Comparison of ENCODE assay signal across 8 cellular contexts in the genomic region with DNA sequence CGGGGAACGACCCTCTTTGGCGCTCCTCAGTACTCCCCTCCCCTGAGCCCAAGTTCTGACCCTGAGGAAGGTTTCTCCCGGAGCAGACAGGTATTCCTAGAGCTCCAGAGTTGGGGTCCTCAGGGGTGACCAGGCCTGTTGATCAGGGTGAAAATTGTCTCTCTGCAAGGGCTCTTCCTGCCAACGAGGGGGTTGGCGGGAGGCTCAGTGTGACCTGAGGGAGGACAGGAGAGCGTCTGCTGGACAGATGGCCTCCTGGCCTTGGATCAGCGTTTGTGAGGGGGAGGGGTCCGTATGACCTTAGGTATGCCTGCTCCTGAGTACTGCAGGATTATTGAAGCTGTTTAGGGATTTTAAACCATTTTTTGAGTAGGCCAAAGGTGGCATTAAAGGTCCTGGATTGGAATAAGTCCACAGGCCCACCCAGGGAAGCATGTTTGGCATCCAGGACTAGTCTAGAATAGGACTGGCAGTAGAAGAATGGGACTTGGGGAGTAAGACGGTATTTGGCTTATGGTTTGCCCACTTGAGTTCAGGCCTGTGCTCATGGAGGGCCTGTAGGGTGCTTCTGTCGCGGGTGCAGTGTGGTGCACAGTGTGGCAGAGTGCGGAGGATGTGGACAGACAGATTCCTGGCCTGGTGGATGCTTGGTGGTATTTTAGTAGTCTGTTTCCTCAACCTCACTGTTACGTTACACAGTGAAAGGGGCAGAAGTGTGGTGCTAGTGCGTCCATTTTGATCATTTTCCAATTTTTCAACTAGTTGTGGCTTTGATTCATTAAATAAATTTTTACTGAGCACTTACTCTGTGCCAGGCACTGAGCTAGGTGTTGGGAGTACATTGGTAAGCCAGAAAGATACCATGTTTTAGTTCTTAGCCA. TPM values are rescaled to one million over a fixed set of nuclear protein-coding genes. Genes with fewer than 3 reads are reported as not detected.
DNase-seq lines count a peak whose midpoint lies in the region; ATAC-seq, FAIRE-seq and TF ChIP-seq lines count a peak whose summit lies in the region.

No MANE protein-coding gene starts in this region.

- DNase-seq in NCI-H748 (lab: John Stamatoyannopoulos, UW; ENCODE audit: unreplicated experiment): peak; percentile 7
- DNase-seq in NCI-H748 treated with DMSO at 0.1 percent for 48 hours (lab: John Stamatoyannopoulos, UW): no peak
- DNase-seq in WERI-Rb-1: peak; percentile 91
- DNase-seq in chondrocyte (ENCODE audit: low spot score): no peak
- DNase-seq in right lobe of liver: peak; percentile 65 to 85 (median 83)
- DNase-seq in stomach: peak; percentile 28
- no peak for DNase-seq in D721Med (ENCODE audit: insufficient read length, low spot score)

- H3K27ac ChIP-seq in KOPT-K1 (ENCODE audit: low read depth, low read length, poor library complexity, severe bottlenecking) (peak overlapping the region; percentile 72), WERI-Rb-1 (peak overlapping the region; percentile 99), right lobe of liver (peak overlapping the region; percentile 96 to 99 (median 96)), stomach (peak overlapping the region; percentile 94 to 100 (median 99))

- peak overlapping the region; percentile 88 for H3K4me3 Mint-ChIP-seq in chondrocyte (ENCODE audit: unreplicated experiment)

- H3K36me3 ChIP-seq in KOPT-K1 (ENCODE audit: insufficient read depth, low read length) (peaks cover 6% of the 10 kb centered on the region; the same call in 1 of the 2 replicates), WERI-Rb-1 (peaks cover 28% of the 10 kb centered on the region), right lobe of liver (no peaks in the 10 kb centered on the region), stomach (peaks cover 0 to 8% (median 0%) of the 10 kb centered on the region in 4 donors)

- H3K4me1 ChIP-seq in right lobe of liver (peaks cover 0 to 60% (median 22%) of the 10 kb centered on the region in 4 donors), stomach (peaks cover 35 to 80% (median 72%) of the 10 kb centered on the region in 4 donors)

- H3K36me3 Mint-ChIP-seq in chondrocyte (ENCODE audit: low read depth): no peaks in the 10 kb centered on the region

- no peaks in the 10 kb centered on the region for H3K9me3 ChIP-seq in KOPT-K1 (ENCODE audit: insufficient read depth, low read length, poor library complexity, severe bottlenecking)
- no peaks in the 10 kb centered on the region for H3K9me3 ChIP-seq in WERI-Rb-1 (ENCODE audit: severe bottlenecking)
- H3K9me3 ChIP-seq in right lobe of liver: no peaks in the 10 kb centered on the region
- no peaks in the 10 kb centered on the region for H3K9me3 ChIP-seq in stomach

- ATAC-seq in right lobe of liver: peak; percentile 37 to 66 (median 47)

- intact Hi-C loops in right lobe of liver (cut with DNase I) (no loop called here), stomach (cut with DNase I; ENCODE audit: low total_unique reads) (no loop called here)

- H3K9me3 Mint-ChIP-seq in chondrocyte (ENCODE audit: low read depth): no peaks in the 10 kb centered on the region

- TF ChIP-seq CTCF in WERI-Rb-1 (IDR thresholded peaks at IDR 0.05; ENCODE audit: low read depth, low read length) (no peak), chondrocyte (IDR thresholded peaks at IDR 0.05) (peak; percentile 28), right lobe of liver (IDR thresholded peaks at IDR 0.05) (peak in 1 of 4 donors; percentile 22), stomach (IDR thresholded peaks at IDR 0.05) (no peak), D721Med (IDR thresholded peaks at IDR 0.05; ENCODE audit: insufficient read depth, missing control alignments) (no peak)

- H3K27me3 ChIP-seq in WERI-Rb-1 (ENCODE audit: insufficient read depth, low read depth, severe bottlenecking): no peaks in the 10 kb centered on the region
- H3K27me3 ChIP-seq in right lobe of liver: no peaks in the 10 kb centered on the region
- H3K27me3 ChIP-seq in stomach: no peaks in the 10 kb centered on the region

- peak overlapping the region; percentile 90 for H3K27ac Mint-ChIP-seq in chondrocyte (ENCODE audit: unreplicated experiment)

- H3K4me3 ChIP-seq in WERI-Rb-1 (ENCODE audit: low read depth, low read length): peak overlapping the region; percentile 86
- peak overlapping the region; percentile 77 to 93 (median 82) for H3K4me3 ChIP-seq in right lobe of liver
- H3K4me3 ChIP-seq in stomach: peak overlapping the region; percentile 82 to 97 (median 92)

- no peaks in the 10 kb centered on the region for H3K27me3 Mint-ChIP-seq in chondrocyte (ENCODE audit: low read depth)

- TF ChIP-seq POLR2A in right lobe of liver (IDR thresholded peaks at IDR 0.05) (no peak), stomach (IDR thresholded peaks at IDR 0.05) (no peak)

- no peak for TF ChIP-seq EP300 in stomach (IDR thresholded peaks at IDR 0.05)

- no peak for FAIRE-seq in D721Med (lab: Jason Lieb, UNC)

- peaks cover 57% of the 10 kb centered on the region for H3K4me1 Mint-ChIP-seq in chondrocyte (ENCODE audit: low read depth)

- 0% methylated on average over 11 of the region's 15 CpGs for WGBS in right lobe of liver (ENCODE audit: insufficient coverage, low coverage, low lambda C conversion rate, missing lambda C conversion rate)
- WGBS in stomach, 5 donors: 4 to 8% (median 6%) methylated on average over 12 to 15 of the region's 15 CpGs

RNA-seq across cellular contexts. Expression of a gene that starts 1.0 kb away (rescaled TPM):
- 30.6 to 31.5 TPM (median 30.6 TPM) in 3 replicates for total RNA-seq in chondrocyte
- total RNA-seq in right lobe of liver: 10 to 100 TPM; 10.8 to 13.2 (median 12.1) TPM
- 10 to 100 TPM in 3 of 5 donors, 1 to 10 TPM in 2; 9.7 to 36.8 (median 19.0) TPM for total RNA-seq in stomach
- polyA plus RNA-seq in stomach: 1 to 10 TPM; 3.8 to 5.8 (median 5.0) TPM

RNA-seq across cellular contexts. Expression of a gene that starts 33.4 kb away (rescaled TPM):
- total RNA-seq in chondrocyte: 175 to 198 TPM (median 195 TPM) in 3 replicates
- total RNA-seq in right lobe of liver: 10 to 100 TPM; 58.7 to 71.5 (median 65.3) TPM
- total RNA-seq in stomach: 100 to 1,000 TPM in 1 of 5 donors, 10 to 100 TPM in 4; 24.3 to 181 (median 37.9) TPM
- polyA plus RNA-seq in stomach: 100 to 1,000 TPM; 108 to 186 (median 165) TPM

Comparison
In these comparisons a context has a peak if more than half of its experiments do, and no peak if none do; other contexts are left out.
1. DNase-seq: peak in NCI-H748 (single experiment), WERI-Rb-1 (single experiment), right lobe of liver (3 of 3) and stomach (single experiment); none in NCI-H748 treated with DMSO at 0.1 percent for 48 hours (single experiment), chondrocyte (single experiment) and D721Med (single experiment).
2. Peak in every context shown above with its lines, with median percentiles within 50 percentile points of each other: H3K27ac ChIP-seq and H3K4me3 ChIP-seq.